8 cellular contexts compared by ENCODE assay signal in genomic region chr4:140427919-140428471, GRCh38.
DNase-seq lines count a peak whose midpoint lies in the region; ATAC-seq and TF ChIP-seq lines count a peak whose summit lies in the region.

No MANE protein-coding gene starts in this region.

- H4K20me1 ChIP-seq in DOHH2 (ENCODE audit: control insufficient read depth, insufficient read depth, low read depth, low read length), result no peaks in the 10 kb centered on the region; the same call in 1 of the 2 replicates

- in situ Hi-C loops in KBM-7 (cut with MboI; ENCODE audit: low pct_unique_long_range_greater_than_20kb, low sequenced_read_pairs), result no loop called here

- H3K27ac ChIP-seq in DOHH2 (ENCODE audit: low read depth, low read length), result no peak overlapping the region

- no peaks in the 10 kb centered on the region for H3K9me3 ChIP-seq in DOHH2 (ENCODE audit: control insufficient read depth, insufficient read depth, low read length)
- no peaks in the 10 kb centered on the region for H3K9me3 ChIP-seq in neuron (ENCODE audit: low read length)

- H3F3A ChIP-seq in DOHH2 (ENCODE audit: control insufficient read depth, insufficient read depth), result no peaks in the 10 kb centered on the region

- H3K4me1 ChIP-seq in DOHH2 (ENCODE audit: control insufficient read depth, low read length) (peaks cover 11% of the 10 kb centered on the region), neuron (ENCODE audit: insufficient read depth, low read length) (peaks cover 5% of the 10 kb centered on the region)

- peaks cover 3 to 5% of the 10 kb centered on the region in 2 donors for H3K4me1 Mint-ChIP-seq in effector memory CD8-positive, alpha-beta T cell (ENCODE audit: low read depth in 2 of 2)

- no peak overlapping the region for H3K27ac Mint-ChIP-seq in effector memory CD8-positive, alpha-beta T cell

- DNase-seq in NCI-H2107 treated with DMSO at 0.1 percent for 48 hours (lab: John Stamatoyannopoulos, UW; ENCODE audit: unreplicated experiment), result peak; percentile 52
- no peak for DNase-seq in effector memory CD8-positive, alpha-beta T cell
- no peak for DNase-seq in KBM-7
- DNase-seq in NCI-H2227 treated with DMSO at 0.1 percent for 48 hours (lab: John Stamatoyannopoulos, UW), result no peak
- DNase-seq in NCI-H1417 (lab: John Stamatoyannopoulos, UW), result no peak

- no peaks in the 10 kb centered on the region for H3K36me3 Mint-ChIP-seq in effector memory CD8-positive, alpha-beta T cell (ENCODE audit: insufficient read depth)

- no peaks in the 10 kb centered on the region for H3K9me2 ChIP-seq in DOHH2 (replicated peaks; ENCODE audit: control insufficient read depth, low read length)

- no peaks in the 10 kb centered on the region for H3K27me3 ChIP-seq in DOHH2 (ENCODE audit: control insufficient read depth, low read length)
- H3K27me3 ChIP-seq in neuron (ENCODE audit: insufficient read depth, low read length), result peaks cover 6% of the 10 kb centered on the region

- H3K4me2 ChIP-seq in DOHH2 (ENCODE audit: low read length), result peak overlapping the region; percentile 73

- peak overlapping the region; percentile 76 to 78 for H3K4me3 Mint-ChIP-seq in effector memory CD8-positive, alpha-beta T cell

- H3K36me3 ChIP-seq in DOHH2 (ENCODE audit: control insufficient read depth, low read length), result no peaks in the 10 kb centered on the region
- no peaks in the 10 kb centered on the region for H3K36me3 ChIP-seq in neuron (ENCODE audit: insufficient read depth, low read length)

- H3K27me3 Mint-ChIP-seq in effector memory CD8-positive, alpha-beta T cell, result peaks cover 63 to 83% of the 10 kb centered on the region in 2 donors

- H3K4me3 ChIP-seq in DOHH2 (ENCODE audit: low read length), result peak overlapping the region; percentile 79
- H3K4me3 ChIP-seq in neuron (ENCODE audit: low read length), result peak overlapping the region; percentile 82

- no peaks in the 10 kb centered on the region; the same call in 1 of the 2 replicates for H3K79me2 ChIP-seq in DOHH2 (ENCODE audit: control insufficient read depth, low read length)

- ATAC-seq in effector memory CD8-positive, alpha-beta T cell (replicated peaks), result no peak
- ATAC-seq in HG03159 (IDR thresholded peaks at IDR 0.05; ENCODE audit: unreplicated experiment), result no peak

- no peak for TF ChIP-seq CTCF in DOHH2 (IDR thresholded peaks at IDR 0.05; ENCODE audit: low read depth, low read length, poor library complexity, severe bottlenecking)

- peak overlapping the region; percentile 98 for H2AFZ ChIP-seq in neuron (ENCODE audit: low read depth, low read length)

- H3K9me3 Mint-ChIP-seq in effector memory CD8-positive, alpha-beta T cell, result no peaks in the 10 kb centered on the region
